In genomic region chr2:85436836-85437487, GRCh38 we compare ENCODE assay signal across 1 cellular context.
TF ChIP-seq lines count a peak whose summit lies in the region.

No MANE protein-coding gene starts in this region.

TF ChIP-seq in H1, 55 proteins besides CTCF, POLR2A, EP300 and RAD21 (continued from another document):
- TF ChIP-seq EZH2 (IDR thresholded peaks at IDR 0.05; ENCODE audit: low read depth, low read length, severe bottlenecking) (no peak), YY1 (IDR thresholded peaks at IDR 0.05; ENCODE audit: low read depth, low read length) (no peak), KDM1A (IDR thresholded peaks at IDR 0.05; ENCODE audit: borderline replicate concordance, low read length) (no peak), MAFK (IDR thresholded peaks at IDR 0.05; ENCODE audit: low read depth, low read length) (no peak), BACH1 (IDR thresholded peaks at IDR 0.05; ENCODE audit: low read length) (no peak)
